8 cellular contexts compared by ENCODE assay signal in the genomic region with DNA sequence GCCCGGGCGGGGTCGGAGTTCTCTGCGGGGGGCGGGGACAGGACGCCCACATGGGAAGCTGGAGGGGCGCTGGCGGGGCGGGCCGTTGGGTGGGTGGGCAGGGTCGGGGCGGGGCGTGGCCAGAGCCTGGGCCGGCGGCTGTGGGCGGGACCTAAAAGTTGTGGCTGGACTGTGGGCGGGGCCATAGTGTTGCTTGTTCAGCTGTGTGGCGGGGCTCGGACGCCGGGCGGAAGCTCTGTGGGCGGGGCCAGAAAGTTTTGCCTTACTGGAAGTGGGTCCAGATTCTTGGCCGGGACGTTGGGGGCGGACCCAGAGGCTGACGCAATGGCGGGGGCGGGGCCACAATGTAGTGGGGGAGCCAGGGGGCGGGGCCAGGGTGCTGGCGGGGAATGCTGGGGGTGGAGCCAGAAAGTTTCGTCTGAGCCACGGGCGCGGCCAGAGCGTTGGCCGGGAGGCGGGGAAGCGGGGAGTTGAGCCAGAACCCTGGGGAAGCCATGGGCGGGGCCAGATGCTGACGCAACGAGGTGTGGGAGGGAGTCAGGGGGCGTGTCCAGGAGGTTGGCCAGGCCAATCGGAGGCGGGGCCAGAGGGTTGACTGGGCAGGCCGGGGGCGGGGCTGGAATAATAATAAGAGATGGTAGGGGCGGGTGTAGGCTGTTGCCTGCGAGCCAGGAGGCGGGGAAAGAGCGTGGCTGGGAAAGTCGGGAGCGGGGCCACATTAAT.
DNase-seq lines count a peak whose midpoint lies in the region; ATAC-seq lines count a peak whose summit lies in the region.

No MANE protein-coding gene starts in this region.

- peak; percentile 97 for DNase-seq in GM03348 (ENCODE audit: low spot score)
- peak; percentile 100 for DNase-seq in NCI-H1048 (lab: John Stamatoyannopoulos, UW)
- peak; percentile 95 for DNase-seq in SK-N-MC (ENCODE audit: low read depth, low spot score)
- DNase-seq in activated naive CD4-positive, alpha-beta T cell treated with anti-CD3 and anti-CD28 coated beads, Interleukin-2, amount 50 U/mL, for 16 hours: peak; percentile 99
- DNase-seq in germinal center (ENCODE audit: low spot score): peak; percentile 99
- DNase-seq in non-pigmented ciliary epithelial cell (ENCODE audit: low read depth): peak; percentile 92
- DNase-seq in substantia nigra (lab: John Stamatoyannopoulos, UW): peak; percentile 98 to 100 (median 100)

- peaks cover 26% of the 10 kb centered on the region; the same call in 1 of the 2 replicates for H3K36me3 ChIP-seq in SK-N-MC (ENCODE audit: insufficient read depth, low read length)

- H3K27ac ChIP-seq in SK-N-MC (peak overlapping the region; percentile 86), substantia nigra (ENCODE audit: low read depth, low read length, poor library complexity, severe bottlenecking) (peak overlapping the region; percentile 90)

- no peaks in the 10 kb centered on the region for H3K9me3 ChIP-seq in SK-N-MC (ENCODE audit: low read depth, low read length)

- H3K4me3 ChIP-seq in SK-N-MC: peak overlapping the region; percentile 85

- peak overlapping the region; percentile 78 for H3K9ac ChIP-seq in SK-N-MC (ENCODE audit: insufficient read length)

- ATAC-seq in HG02588 (IDR thresholded peaks at IDR 0.05; ENCODE audit: unreplicated experiment): peak; percentile 64

Comparison
In these comparisons a context has a peak if more than half of its experiments do, and no peak if none do; other contexts are left out.
1. Peak in every context shown above with its lines: DNase-seq, ATAC-seq, H3K4me3 ChIP-seq and H3K27ac ChIP-seq.